Comparison of ENCODE assay signal across 8 cellular contexts in the genomic region with DNA sequence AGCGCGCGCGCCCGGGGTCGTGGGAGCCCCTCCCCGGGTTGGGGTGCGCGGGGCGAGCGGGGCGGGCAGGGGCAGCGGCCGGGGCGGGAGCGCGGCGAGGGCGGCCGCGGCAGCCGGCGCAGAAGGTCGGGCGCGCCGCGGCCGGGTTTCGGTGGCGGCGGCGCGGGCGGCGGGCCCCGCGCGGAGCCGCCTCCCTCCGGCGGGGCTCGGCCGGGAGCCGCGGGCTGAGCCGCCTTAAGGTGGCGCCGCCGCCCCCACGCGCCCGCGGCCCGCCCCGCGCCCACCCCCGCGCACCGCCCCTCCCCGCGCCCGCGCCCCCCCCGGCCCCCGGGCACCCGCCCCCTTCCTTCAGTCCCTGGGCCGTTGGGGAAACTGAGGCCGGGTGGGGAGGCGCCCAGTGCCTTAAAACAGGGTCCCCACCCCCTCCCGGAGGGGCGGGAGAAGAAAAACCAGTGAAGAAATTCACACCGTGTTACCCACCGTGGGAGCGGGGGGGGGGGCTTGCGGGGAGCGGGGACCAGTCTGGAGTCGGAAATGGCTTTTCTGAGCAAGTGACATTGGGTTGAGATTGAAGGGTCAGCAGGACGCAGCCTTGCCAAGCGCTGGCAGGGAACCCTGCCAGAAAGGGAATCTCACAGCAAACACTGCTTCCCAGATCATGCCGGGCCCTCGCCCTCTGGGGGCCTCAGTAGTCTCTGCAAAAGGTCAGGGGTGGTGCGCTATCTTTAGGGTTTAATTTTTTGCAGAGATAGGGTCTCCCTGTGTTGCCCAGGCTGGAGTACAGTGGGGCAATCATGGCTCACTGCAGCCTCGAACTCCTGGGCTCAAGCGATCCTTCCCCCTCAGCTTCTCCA. TPM values are rescaled to one million over a fixed set of nuclear protein-coding genes. Genes with fewer than 3 reads are reported as not detected.
DNase-seq lines count a peak whose midpoint lies in the region; ATAC-seq and TF ChIP-seq lines count a peak whose summit lies in the region.

A gene (minus strand): TSS at position 211 of the 854 bp plus-strand sequence. CDS start 376 bp downstream, outside the sequence.

- no peak for TF ChIP-seq CTCF in GM06990 (IDR thresholded peaks at IDR 0.05; ENCODE audit: insufficient read depth, low read length, poor library complexity, severe bottlenecking)
- no peak for TF ChIP-seq CTCF in fibroblast of the aortic adventitia (IDR thresholded peaks at IDR 0.05; ENCODE audit: insufficient read depth, low read length)
- TF ChIP-seq CTCF in ovary (IDR thresholded peaks at IDR 0.05), result no peak

- H3K27ac ChIP-seq in SK-N-MC (no peak within 1 kb of the TSS), ovary (peak within 1 kb of the TSS; percentile 51 to 53)

- no peak for DNase-seq in GM06990 (ENCODE audit: extremely low read depth, insufficient read length)
- DNase-seq in SK-N-MC (ENCODE audit: low read depth, low spot score), result no peak
- DNase-seq in fibroblast of the aortic adventitia (ENCODE audit: low read depth), result no peak
- peak in 1 of 5 donors; percentile 52 for DNase-seq in ovary
- no peak for DNase-seq in inferior parietal cortex (ENCODE audit: extremely low spot score)
- no peak for DNase-seq in COR-L47 (lab: John Stamatoyannopoulos, UW)
- DNase-seq in NCI-H2029 (lab: John Stamatoyannopoulos, UW), result no peak

- peak within 1 kb of the TSS; percentile 70 for H3K9ac ChIP-seq in SK-N-MC (ENCODE audit: insufficient read length)

- TF ChIP-seq POLR2A in ovary (IDR thresholded peaks at IDR 0.05), result no peak

- WGBS in ovary, 3 donors, result 3 to 7% (median 3%) methylated on average over 30 to 84 of the region's 85 CpGs

- no peaks in the 10 kb centered on the region for H3K36me3 ChIP-seq in GM06990 (ENCODE audit: control insufficient read depth, insufficient read depth, low read length)
- no peaks in the 10 kb centered on the region for H3K36me3 ChIP-seq in SK-N-MC (ENCODE audit: insufficient read depth, low read length)
- no peaks in the 10 kb centered on the region for H3K36me3 ChIP-seq in ovary

- ATAC-seq in GM18868 (IDR thresholded peaks at IDR 0.05; ENCODE audit: unreplicated experiment), result no peak

- H3K27me3 ChIP-seq in GM06990 (replicated peaks; ENCODE audit: control insufficient read depth, insufficient read depth, low read length) (peaks cover 1% of the 10 kb centered on the region; the same call in 1 of the 2 replicates), ovary (no peaks in the 10 kb centered on the region)

- H3K4me1 ChIP-seq in ovary (ENCODE audit: insufficient read depth), result no peaks in the 10 kb centered on the region

- H3K9me3 ChIP-seq in SK-N-MC (ENCODE audit: low read depth, low read length), result no peaks in the 10 kb centered on the region
- no peaks in the 10 kb centered on the region for H3K9me3 ChIP-seq in ovary

- TF ChIP-seq EP300 in ovary (IDR thresholded peaks at IDR 0.05), result no peak

- H3K4me3 ChIP-seq in GM06990 (replicated peaks; ENCODE audit: low read depth, low read length), result peak within 1 kb of the TSS; percentile 42
- peak within 1 kb of the TSS; percentile 79 for H3K4me3 ChIP-seq in SK-N-MC
- H3K4me3 ChIP-seq in fibroblast of the aortic adventitia (ENCODE audit: low read depth, low read length), result peak within 1 kb of the TSS; percentile 60
- peak within 1 kb of the TSS; percentile 76 for H3K4me3 ChIP-seq in ovary

- intact Hi-C loops in ovary (cut with DNase I), result loop anchor here in 1 of 4 donors (5.0 kb wide), 1 partner anchor 47 kb away; no protein-coding TSS in a partner anchor

RNA-seq across cellular contexts. Expression of the gene that starts here (rescaled TPM):
- total RNA-seq in fibroblast of the aortic adventitia (ENCODE audit: low replicate concordance), result 5.2 and 12.8 TPM in 2 replicates
- total RNA-seq in ovary, result 10 to 100 TPM; 31.1 to 43.9 (median 36.4) TPM
- 10 to 100 TPM; 15.1 to 21.4 TPM for polyA plus RNA-seq in ovary
